In genomic region chrX:154886069-154886788, GRCh38 we compare ENCODE assay signal across 8 cellular contexts. TPM values are rescaled to one million over a fixed set of nuclear protein-coding genes. Genes with fewer than 3 reads are reported as not detected.
DNase-seq lines count a peak whose midpoint lies in the region; ATAC-seq and TF ChIP-seq lines count a peak whose summit lies in the region.
"Not testable (repeated sequence)": the region's sequence is repeated elsewhere in the genome, so short reads cannot be mapped to it uniquely, and the experiment has no call there.

F8A1 (plus strand) TSS chrX:154886355; CDS start chrX:154886375, 20 bp downstream.

- ATAC-seq in GM21515 (IDR thresholded peaks at IDR 0.05; ENCODE audit: unreplicated experiment) (peak; percentile 76), HG03097 (IDR thresholded peaks at IDR 0.05; ENCODE audit: low FRiP score, unreplicated experiment) (peak; percentile 49), SK-N-SH treated with all-trans-retinoic acid at 6 μM for 48 hours (peak; percentile 88)
- ATAC-seq in activated T-cell treated with anti-CD3 and anti-CD28 coated beads, Interleukin-2, amount 50 U/mL, for 4 hours: peak; percentile 84 to 86

- DNase-seq in GM06990 (ENCODE audit: extremely low read depth, insufficient read length); epithelial cell of proximal tubule (ENCODE audit: low read depth); neural crest cell (ENCODE audit: low read depth, low spot score): not testable (repeated sequence)
- peak; percentile 7 for DNase-seq in activated T-cell treated with anti-CD3 and anti-CD28 coated beads, Interleukin-2, amount 50 U/mL, for 4 hours
- DNase-seq in stimulated activated CD8-positive, alpha-beta memory T cell treated with anti-CD3 and anti-CD28 coated beads, Interleukin-7, amount 100 ng/mL, for 48 hours (ENCODE audit: extremely low read depth in 1 of 2, low read depth in 1 of 2): peak; percentile 13 to 47

- H3K27me3 Mint-ChIP-seq in activated T-cell treated with anti-CD3 and anti-CD28 coated beads, Interleukin-2, amount 50 U/mL, for 4 hours (ENCODE audit: low read depth); neural crest cell (ENCODE audit: low read depth): not testable (repeated sequence)

- H3K27me3 ChIP-seq in GM06990 (replicated peaks; ENCODE audit: control insufficient read depth, insufficient read depth, low read length): not testable (repeated sequence)

- H3K4me3 ChIP-seq in GM06990 (replicated peaks; ENCODE audit: low read depth, low read length): 0 out of 2 replicates have a peak within 1 kb of the TSS, but pooled peaks have one; percentile 10
- peak within 1 kb of the TSS; percentile 33 for H3K4me3 ChIP-seq in epithelial cell of proximal tubule (ENCODE audit: low read depth, low read length)

- not testable (repeated sequence) for H3K36me3 Mint-ChIP-seq in activated T-cell treated with anti-CD3 and anti-CD28 coated beads, Interleukin-2, amount 50 U/mL, for 4 hours (ENCODE audit: insufficient read depth); neural crest cell (ENCODE audit: low read depth)

- not testable (repeated sequence) for H3K9me3 Mint-ChIP-seq in activated T-cell treated with anti-CD3 and anti-CD28 coated beads, Interleukin-2, amount 50 U/mL, for 4 hours; neural crest cell

- H3K4me3 Mint-ChIP-seq in activated T-cell treated with anti-CD3 and anti-CD28 coated beads, Interleukin-2, amount 50 U/mL, for 4 hours; neural crest cell: not testable (repeated sequence)

- H3K36me3 ChIP-seq in GM06990 (ENCODE audit: control insufficient read depth, insufficient read depth, low read length): not testable (repeated sequence)

- H3K27ac Mint-ChIP-seq in neural crest cell (ENCODE audit: unreplicated experiment): not testable (repeated sequence)

- not testable (repeated sequence) for H3K4me1 Mint-ChIP-seq in activated T-cell treated with anti-CD3 and anti-CD28 coated beads, Interleukin-2, amount 50 U/mL, for 4 hours (ENCODE audit: low read depth); neural crest cell

- not testable (repeated sequence) for TF ChIP-seq CTCF in GM06990 (IDR thresholded peaks at IDR 0.05; ENCODE audit: insufficient read depth, low read length, poor library complexity, severe bottlenecking); epithelial cell of proximal tubule (conservative IDR thresholded peaks at IDR 0.05; ENCODE audit: low read depth, low read length); neural crest cell (conservative IDR thresholded peaks at IDR 0.05)

RNA-seq across cellular contexts. Expression of gene F8A1, which starts in this region (rescaled TPM):
- total RNA-seq in activated T-cell treated with anti-CD3 and anti-CD28 coated beads, Interleukin-2, amount 50 U/mL, for 4 hours: 10 to 100 TPM; 44.3 to 64.1 (median 54.8) TPM
- total RNA-seq in epithelial cell of proximal tubule: 12.6 and 22.5 TPM in 2 replicates
- 12.7 and 13.0 TPM in 2 replicates for total RNA-seq in neural crest cell
